ENCODE assay signal across 8 cellular contexts in the genomic region with DNA sequence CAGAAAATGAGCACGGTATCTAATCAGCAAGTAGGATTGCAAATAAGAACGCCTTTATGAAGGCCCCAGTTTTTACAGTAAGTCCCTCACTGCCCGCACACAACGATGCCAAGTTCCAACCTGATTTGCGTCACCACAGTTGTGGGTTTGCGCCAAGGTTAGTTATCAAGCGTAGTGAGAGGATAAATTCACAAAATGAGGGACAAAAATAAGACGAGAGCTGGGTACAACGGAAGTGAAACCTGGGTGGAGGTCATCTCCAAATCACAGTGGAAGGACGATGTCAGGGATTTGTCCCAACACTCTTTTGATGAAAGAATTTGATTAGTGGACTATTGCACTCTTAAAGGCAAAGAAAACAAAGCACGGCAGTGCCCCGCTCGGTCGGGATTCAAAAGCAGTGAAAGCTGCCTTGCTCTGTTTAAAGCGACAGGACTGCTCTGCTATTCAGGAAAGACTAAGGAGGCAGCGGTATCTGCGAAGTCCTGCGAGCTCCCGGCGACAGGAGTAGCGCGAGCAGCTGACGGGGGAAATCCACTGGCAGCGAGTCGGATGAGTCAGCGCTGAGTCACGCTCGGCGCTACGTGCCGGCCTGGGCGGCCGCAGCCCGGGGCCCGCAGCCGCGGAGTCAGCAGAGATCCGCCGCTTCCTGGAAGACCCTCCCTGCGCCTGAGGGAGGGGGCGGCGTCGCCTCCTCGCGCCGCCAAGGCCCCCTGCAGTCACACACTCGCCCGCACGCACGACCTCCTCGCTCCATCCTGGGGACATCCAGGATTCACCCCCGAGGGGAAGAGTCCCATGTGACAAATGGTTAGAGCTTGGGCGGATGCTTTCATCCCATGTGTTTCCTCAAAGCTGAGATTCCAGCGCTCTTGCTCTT.
DNase-seq lines count a peak whose midpoint lies in the region; ATAC-seq and TF ChIP-seq lines count a peak whose summit lies in the region.

No MANE protein-coding gene starts in this region.

- H3K27me3 ChIP-seq in left lung, result no peaks in the 10 kb centered on the region

- no peaks in the 10 kb centered on the region for H3K9me3 ChIP-seq in left lung

- intact Hi-C loops in left lung (cut with DNase I), result no loop called here

- peaks cover 0 to 24% of the 10 kb centered on the region in 2 donors for H3K4me1 ChIP-seq in left lung

- peak overlapping the region; percentile 91 to 97 for H3K27ac ChIP-seq in left lung

- H3K4me3 ChIP-seq in left lung, result peak overlapping the region; percentile 39 to 41

- DNase-seq in AML-193 (lab: John Stamatoyannopoulos, UW) (peak; percentile 57 to 59), NCI-H510A (lab: John Stamatoyannopoulos, UW) (peak; percentile 58), dedifferentiated amniotic fluid mesenchymal stem cell (ENCODE audit: extremely low spot score) (peak; percentile 96), left lung (peak; percentile 95 to 98)
- DNase-seq in activated CD4-positive, alpha-beta T cell treated with anti-CD3 and anti-CD28 coated beads, Interleukin-2, amount 50 U/mL, for 1 hour, result peak; percentile 83
- DNase-seq in stimulated activated CD4-positive, alpha-beta T cell treated with anti-CD3 and anti-CD28 coated beads, Interleukin-2, amount 100 ng/mL, for 4 hours (ENCODE audit: low read depth), result peak; percentile 89

- TF ChIP-seq CTCF in left lung (IDR thresholded peaks at IDR 0.05), result no peak

- no peaks in the 10 kb centered on the region for H3K36me3 ChIP-seq in left lung

- ATAC-seq in GM19035 (IDR thresholded peaks at IDR 0.05; ENCODE audit: unreplicated experiment), result peak; percentile 96
- ATAC-seq in HG03342 (IDR thresholded peaks at IDR 0.05; ENCODE audit: unreplicated experiment), result peak; percentile 94
- ATAC-seq in left lung, result peak; percentile 92

Comparison
In these comparisons a context has a peak if more than half of its experiments do, and no peak if none do; other contexts are left out.
1. Peak in every context shown above with its lines: DNase-seq, ATAC-seq, H3K4me3 ChIP-seq and H3K27ac ChIP-seq.